8 cellular contexts compared by ENCODE assay signal in the genomic region with DNA sequence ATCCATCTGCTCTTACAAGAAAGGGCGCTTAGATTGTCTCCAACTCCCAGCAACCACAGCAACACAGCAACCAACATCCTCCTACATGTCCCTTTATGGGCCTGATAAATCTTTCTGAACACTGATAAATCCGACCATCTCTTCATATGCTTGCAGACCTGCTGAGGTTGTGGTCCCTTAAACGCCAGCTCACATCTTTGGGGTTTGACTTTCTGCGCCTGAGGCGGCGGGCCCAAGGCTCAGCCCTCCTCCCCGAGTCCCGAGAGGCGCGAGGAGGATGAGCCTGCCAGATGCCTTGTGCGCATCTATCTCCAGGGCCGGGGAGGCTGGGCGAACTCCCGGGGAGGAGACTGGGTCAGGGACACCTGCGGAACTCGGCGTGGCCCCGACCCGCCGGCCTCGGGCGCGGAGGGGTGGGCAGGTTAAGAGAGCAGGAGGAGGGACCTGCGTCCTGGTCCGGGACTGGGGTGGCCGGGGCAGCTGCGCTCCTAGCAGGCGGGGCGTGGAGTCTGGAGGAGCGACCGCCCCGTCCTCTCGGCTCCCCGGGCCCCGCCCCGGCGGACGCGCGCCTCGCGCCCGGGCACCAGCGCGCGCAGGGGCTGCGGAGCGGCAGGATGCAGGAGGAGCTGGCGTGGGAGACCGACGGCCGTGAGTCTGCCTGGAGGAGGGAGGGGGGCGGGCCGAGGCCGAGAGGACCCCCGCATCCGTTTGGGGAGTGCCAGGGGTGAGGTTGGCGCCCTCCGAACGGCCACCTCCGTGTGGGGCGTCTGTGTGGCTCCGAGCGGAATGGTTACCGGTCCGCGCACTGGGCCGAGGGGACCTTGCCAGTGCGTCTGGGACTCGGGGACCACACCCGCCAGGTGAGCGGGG. TPM values are rescaled to one million over a fixed set of nuclear protein-coding genes. Genes with fewer than 3 reads are reported as not detected.
DNase-seq lines count a peak whose midpoint lies in the region; ATAC-seq and TF ChIP-seq lines count a peak whose summit lies in the region.

Gene ANKDD1A (plus strand): TSS at position 586 of the 870 bp plus-strand sequence. CDS start 29 bp downstream, at position 615.

- H3K9ac ChIP-seq in trophoblast cell (ENCODE audit: low read length), result no peak within 1 kb of the TSS

- H2BK12ac ChIP-seq in trophoblast cell (ENCODE audit: low read length), result no peak within 1 kb of the TSS

- DNase-seq in NCI-H1092 treated with DMSO at 0.1 percent for 48 hours (lab: John Stamatoyannopoulos, UW) (peak; percentile 2), NCI-H1092 (lab: John Stamatoyannopoulos, UW) (no peak), NCI-H82 treated with DMSO at 0.1 percent for 48 hours (lab: John Stamatoyannopoulos, UW; ENCODE audit: unreplicated experiment) (peak; percentile 51), left ventricle myocardium inferior (peak; percentile 74), trophoblast cell (peak; percentile 38 to 69), HK-2 (ENCODE audit: unreplicated experiment) (no peak)
- peak; percentile 82 for DNase-seq in activated naive CD8-positive, alpha-beta T cell treated with anti-CD3 and anti-CD28 coated beads, Interleukin-2, amount 10 ng/mL, durations not matched to agents 7 days and 5 days

- H3K4me2 ChIP-seq in trophoblast cell (ENCODE audit: low read length), result peak within 1 kb of the TSS; percentile 85

- H3K27ac ChIP-seq in left ventricle myocardium inferior (replicated peaks) (peak within 1 kb of the TSS; percentile 54), trophoblast cell (ENCODE audit: low read depth, low read length) (no peak within 1 kb of the TSS)

- no peak within 1 kb of the TSS for H2BK120ac ChIP-seq in trophoblast cell (ENCODE audit: insufficient read depth, low read length, poor library complexity)

- WGBS in trophoblast cell (ENCODE audit: extremely low coverage, insufficient coverage, insufficient read length), result no CpG with 5 or more reads among the region's 72 CpGs

- intact Hi-C loops in left ventricle myocardium inferior (cut with micrococcal nuclease), result no loop called here

- H3K4me3 ChIP-seq in left ventricle myocardium inferior (peak within 1 kb of the TSS; percentile 76), trophoblast cell (ENCODE audit: low read depth, low read length) (peak within 1 kb of the TSS; percentile 67)

- no peak within 1 kb of the TSS for H3K4ac ChIP-seq in trophoblast cell (ENCODE audit: low read depth, low read length)

- ATAC-seq in HG03039 (IDR thresholded peaks at IDR 0.05; ENCODE audit: unreplicated experiment), result peak; percentile 58
- peak; percentile 85 for ATAC-seq in activated naive CD8-positive, alpha-beta T cell treated with anti-CD3 and anti-CD28 coated beads, Interleukin-2, amount 10 ng/mL, durations not matched to agents 7 days and 5 days (ENCODE audit: low read depth)

- peak within 1 kb of the TSS; percentile 13 for H4K91ac ChIP-seq in trophoblast cell (ENCODE audit: low read depth, low read length)

- H3K14ac ChIP-seq in trophoblast cell (ENCODE audit: low read length), result no peak within 1 kb of the TSS

- H3K36me3 ChIP-seq in left ventricle myocardium inferior (no peaks in the 10 kb centered on the region), trophoblast cell (ENCODE audit: control insufficient read depth in 1 of 2, insufficient read depth in 2 of 2, low read length in 2 of 2) (no peaks in the 10 kb centered on the region)

- H4K8ac ChIP-seq in trophoblast cell (ENCODE audit: low read depth, low read length), result peak within 1 kb of the TSS; percentile 6

- peaks cover 24% of the 10 kb centered on the region for H3K4me1 Mint-ChIP-seq in activated naive CD8-positive, alpha-beta T cell treated with anti-CD3 and anti-CD28 coated beads, Interleukin-2, amount 10 ng/mL, durations not matched to agents 7 days and 5 days

- no peak within 1 kb of the TSS for H3K23ac ChIP-seq in trophoblast cell (ENCODE audit: low read length)

- peaks cover 2% of the 10 kb centered on the region for H3K36me3 Mint-ChIP-seq in activated naive CD8-positive, alpha-beta T cell treated with anti-CD3 and anti-CD28 coated beads, Interleukin-2, amount 10 ng/mL, durations not matched to agents 7 days and 5 days

- no peak within 1 kb of the TSS for H3K27ac Mint-ChIP-seq in activated naive CD8-positive, alpha-beta T cell treated with anti-CD3 and anti-CD28 coated beads, Interleukin-2, amount 10 ng/mL, durations not matched to agents 7 days and 5 days

- H3K79me1 ChIP-seq in trophoblast cell (ENCODE audit: low read length), result no peaks in the 10 kb centered on the region

- H2BK5ac ChIP-seq in trophoblast cell (ENCODE audit: low read depth, low read length, poor library complexity), result no peak within 1 kb of the TSS

- H3K79me2 ChIP-seq in trophoblast cell (ENCODE audit: control insufficient read depth, insufficient read depth, low read length, poor library complexity), result no peaks in the 10 kb centered on the region

- H3K27me3 Mint-ChIP-seq in activated naive CD8-positive, alpha-beta T cell treated with anti-CD3 and anti-CD28 coated beads, Interleukin-2, amount 10 ng/mL, durations not matched to agents 7 days and 5 days, result peaks cover 16% of the 10 kb centered on the region

- H3K9me3 ChIP-seq in left ventricle myocardium inferior (replicated peaks) (no peaks in the 10 kb centered on the region), trophoblast cell (ENCODE audit: insufficient read depth, low read depth, low read length) (peaks cover 2% of the 10 kb centered on the region)

- no peak within 1 kb of the TSS for H2AK5ac ChIP-seq in trophoblast cell (ENCODE audit: low read length)

- TF ChIP-seq CTCF in left ventricle myocardium inferior (IDR thresholded peaks at IDR 0.05; ENCODE audit: borderline replicate concordance), result no peak

- H3K18ac ChIP-seq in trophoblast cell (ENCODE audit: low read length), result no peak within 1 kb of the TSS

- no peaks in the 10 kb centered on the region for H3K9me3 Mint-ChIP-seq in activated naive CD8-positive, alpha-beta T cell treated with anti-CD3 and anti-CD28 coated beads, Interleukin-2, amount 10 ng/mL, durations not matched to agents 7 days and 5 days

- H3K4me1 ChIP-seq in left ventricle myocardium inferior, result peaks cover 18% of the 10 kb centered on the region
- peaks cover 4 to 8% of the 10 kb centered on the region in 2 experiments for H3K4me1 ChIP-seq in trophoblast cell (ENCODE audit: control insufficient read depth in 1 of 2, insufficient read depth in 2 of 2, low read length in 2 of 2)

- H3K4me3 Mint-ChIP-seq in activated naive CD8-positive, alpha-beta T cell treated with anti-CD3 and anti-CD28 coated beads, Interleukin-2, amount 10 ng/mL, durations not matched to agents 7 days and 5 days, result peak within 1 kb of the TSS; percentile 86

- peak within 1 kb of the TSS; percentile 74 for H2AFZ ChIP-seq in trophoblast cell (ENCODE audit: insufficient read depth, low read length, poor library complexity)

- peak within 1 kb of the TSS; percentile 9 for H4K12ac ChIP-seq in trophoblast cell (ENCODE audit: low read depth, low read length)

- peaks cover 16% of the 10 kb centered on the region for H3K27me3 ChIP-seq in left ventricle myocardium inferior (ENCODE audit: low read depth)
- peaks cover 6% of the 10 kb centered on the region for H3K27me3 ChIP-seq in trophoblast cell (ENCODE audit: insufficient read depth, low read length)

- POLR2A ChIA-PET in activated naive CD8-positive, alpha-beta T cell treated with anti-CD3 and anti-CD28 coated beads, Interleukin-2, amount 10 ng/mL, durations not matched to agents 7 days and 5 days (lab: Charles Lee), result interaction anchor here (0.6 to 1.4 kb wide), 7 partner anchors 9 to 393 kb away, joined by 3 to 9 read pairs (median 3); partner anchors contain the start of genes PIF1 and RNU5B-1

RNA-seq across cellular contexts. Expression of gene ANKDD1A, which starts in this region (rescaled TPM):
- 10 to 100 TPM; 10.9 to 12.6 TPM for total RNA-seq in activated naive CD8-positive, alpha-beta T cell treated with anti-CD3 and anti-CD28 coated beads, Interleukin-2, amount 10 ng/mL, durations not matched to agents 7 days and 5 days
- 1.8 TPM for total RNA-seq in left ventricle myocardium inferior
- polyA plus RNA-seq in trophoblast cell (2013), result 1.9 and 2.0 TPM in 2 replicates

Comparison
In these comparisons a context has a peak if more than half of its experiments do, and no peak if none do; other contexts are left out.
1. DNase-seq: peak in NCI-H1092 treated with DMSO at 0.1 percent for 48 hours (single experiment), NCI-H82 treated with DMSO at 0.1 percent for 48 hours (single experiment), activated naive CD8-positive, alpha-beta T cell treated with anti-CD3 and anti-CD28 coated beads, Interleukin-2, amount 10 ng/mL, durations not matched to agents 7 days and 5 days (single experiment), left ventricle myocardium inferior (single experiment) and trophoblast cell (2 of 2); none in NCI-H1092 (single experiment) and HK-2 (single experiment).